Comparison of ENCODE assay signal across 1 cellular context in the genomic region with DNA sequence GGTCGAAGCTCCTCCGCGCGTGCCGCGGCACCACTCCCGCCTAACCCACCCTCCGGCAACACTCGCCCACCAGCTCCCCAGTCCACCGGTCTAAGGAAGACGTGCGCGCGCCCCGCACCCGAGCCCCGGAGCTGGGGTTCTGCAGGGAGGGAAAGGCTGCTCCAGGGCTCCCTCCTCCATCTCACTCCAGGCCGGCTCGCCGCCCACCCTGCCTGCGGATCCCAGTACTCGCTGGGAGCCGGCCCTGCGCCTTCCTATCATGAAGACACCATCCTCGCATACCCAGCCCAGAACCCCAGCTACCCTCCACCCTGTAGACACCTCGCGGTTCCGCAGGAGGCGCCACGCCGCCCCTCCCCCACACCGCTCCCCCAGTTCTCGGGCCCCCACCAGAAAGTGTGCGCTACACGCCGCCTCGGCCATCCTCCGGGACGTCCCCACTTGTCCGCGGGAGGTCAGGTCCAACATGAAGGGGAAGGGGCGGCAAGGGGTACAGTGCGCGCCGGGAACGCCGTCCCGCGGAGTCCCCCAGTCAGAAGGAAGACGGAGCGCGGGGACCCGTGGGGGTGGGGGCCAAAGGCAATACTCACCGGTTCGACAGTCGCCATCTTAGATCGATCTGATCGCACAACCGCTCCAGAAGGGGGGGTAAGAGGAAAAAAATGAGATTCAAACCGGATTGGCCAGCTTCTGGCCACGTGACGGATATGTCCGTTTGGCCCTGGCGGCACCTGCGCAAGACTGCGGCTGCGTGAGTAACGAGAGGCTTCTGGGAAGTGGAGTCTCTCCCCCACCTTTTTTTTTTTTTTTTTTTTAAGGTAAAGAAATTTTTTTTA.
TF ChIP-seq lines count a peak whose summit lies in the region.

A gene with protein sequence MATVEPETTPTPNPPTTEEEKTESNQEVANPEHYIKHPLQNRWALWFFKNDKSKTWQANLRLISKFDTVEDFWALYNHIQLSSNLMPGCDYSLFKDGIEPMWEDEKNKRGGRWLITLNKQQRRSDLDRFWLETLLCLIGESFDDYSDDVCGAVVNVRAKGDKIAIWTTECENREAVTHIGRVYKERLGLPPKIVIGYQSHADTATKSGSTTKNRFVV (minus strand): TSS at position 629 of the 836 bp plus-strand sequence. CDS start 21 bp downstream, at position 608.

TF ChIP-seq in HepG2, 621 proteins besides CTCF, POLR2A, EP300 and RAD21 (continued from another document and continues in another):
- TF ChIP-seq, protein P1, sequence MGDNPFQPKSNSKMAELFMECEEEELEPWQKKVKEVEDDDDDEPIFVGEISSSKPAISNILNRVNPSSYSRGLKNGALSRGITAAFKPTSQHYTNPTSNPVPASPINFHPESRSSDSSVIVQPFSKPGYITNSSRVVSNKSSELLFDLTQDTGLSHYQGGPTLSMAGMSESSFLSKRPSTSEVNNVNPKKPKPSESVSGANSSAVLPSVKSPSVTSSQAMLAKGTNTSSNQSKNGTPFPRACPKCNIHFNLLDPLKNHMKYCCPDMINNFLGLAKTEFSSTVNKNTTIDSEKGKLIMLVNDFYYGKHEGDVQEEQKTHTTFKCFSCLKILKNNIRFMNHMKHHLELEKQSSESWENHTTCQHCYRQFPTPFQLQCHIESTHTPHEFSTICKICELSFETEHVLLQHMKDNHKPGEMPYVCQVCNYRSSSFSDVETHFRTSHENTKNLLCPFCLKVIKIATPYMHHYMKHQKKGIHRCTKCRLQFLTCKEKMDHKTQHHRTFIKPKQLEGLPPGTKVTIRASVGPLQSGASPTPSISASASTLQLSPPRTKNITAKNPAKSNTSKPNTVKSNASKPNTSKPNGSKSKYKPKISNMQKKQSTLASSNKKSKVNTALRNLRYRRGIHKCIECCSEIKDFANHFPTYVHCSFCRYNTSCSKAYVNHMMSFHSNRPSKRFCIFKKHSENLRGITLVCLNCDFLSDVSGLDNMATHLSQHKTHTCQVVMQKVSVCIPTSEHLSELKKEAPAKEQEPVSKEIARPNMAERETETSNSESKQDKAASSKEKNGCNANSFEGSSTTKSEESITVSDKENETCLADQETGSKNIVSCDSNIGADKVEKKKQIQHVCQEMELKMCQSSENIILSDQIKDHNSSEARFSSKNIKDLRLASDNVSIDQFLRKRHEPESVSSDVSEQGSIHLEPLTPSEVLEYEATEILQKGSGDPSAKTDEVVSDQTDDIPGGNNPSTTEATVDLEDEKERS (CRISPR knock-in tag; IDR thresholded peaks at IDR 0.05) = peak; percentile 86; the same call in 1 of the 2 replicates
- TF ChIP-seq RORA (CRISPR knock-in tag; IDR thresholded peaks at IDR 0.05) (no peak), CBX1 (IDR thresholded peaks at IDR 0.05; ENCODE audit: low read depth) (no peak), SRSF4 (IDR thresholded peaks at IDR 0.05; ENCODE audit: low read depth, low read length, poor library complexity, severe bottlenecking) (no peak), KDM1A (CRISPR knock-in tag; IDR thresholded peaks at IDR 0.05) (no peak), ZNF124 (CRISPR knock-in tag; IDR thresholded peaks at IDR 0.05) (no peak), ZNF737 (CRISPR knock-in tag; IDR thresholded peaks at IDR 0.05; ENCODE audit: borderline replicate concordance) (peak; percentile 78; the same call in 1 of the 2 replicates), ZNF547 (CRISPR knock-in tag; IDR thresholded peaks at IDR 0.05) (0 out of 2 replicates have a peak, but pooled peaks have one; percentile 66), HMG20B (CRISPR knock-in tag; conservative IDR thresholded peaks at IDR 0.05) (no peak), SMARCC2 (IDR thresholded peaks at IDR 0.05) (no peak), ZNF567 (CRISPR knock-in tag; IDR thresholded peaks at IDR 0.05; ENCODE audit: borderline replicate concordance) (no peak; the same call in 1 of the 2 replicates), ZNF235 (CRISPR knock-in tag; IDR thresholded peaks at IDR 0.05; ENCODE audit: borderline replicate concordance) (no peak), TSC22D2 (CRISPR knock-in tag; IDR thresholded peaks at IDR 0.05; ENCODE audit: borderline replicate concordance) (no peak), KDM5B (CRISPR knock-in tag; IDR thresholded peaks at IDR 0.05; ENCODE audit: borderline replicate concordance) (0 out of 2 replicates have a peak, but pooled peaks have one; percentile 25), ZNF225 (CRISPR knock-in tag; IDR thresholded peaks at IDR 0.05) (no peak), ZNF20 (CRISPR knock-in tag; IDR thresholded peaks at IDR 0.05) (no peak), RBM39 (IDR thresholded peaks at IDR 0.05; ENCODE audit: low read depth, low read length, poor library complexity, severe bottlenecking) (peak; percentile 50), EED (CRISPR knock-in tag; IDR thresholded peaks at IDR 0.05) (0 out of 2 replicates have a peak, but pooled peaks have one; percentile 17), SP5 (CRISPR knock-in tag; IDR thresholded peaks at IDR 0.05; ENCODE audit: borderline replicate concordance, low read depth) (no peak; the same call in 1 of the 2 replicates), KDM3A (CRISPR knock-in tag; IDR thresholded peaks at IDR 0.05; ENCODE audit: low read depth) (0 out of 2 replicates have a peak, but pooled peaks have one; percentile 1), ZNF274 (CRISPR knock-in tag; IDR thresholded peaks at IDR 0.05) (no peak)
- TF ChIP-seq, protein P2, sequence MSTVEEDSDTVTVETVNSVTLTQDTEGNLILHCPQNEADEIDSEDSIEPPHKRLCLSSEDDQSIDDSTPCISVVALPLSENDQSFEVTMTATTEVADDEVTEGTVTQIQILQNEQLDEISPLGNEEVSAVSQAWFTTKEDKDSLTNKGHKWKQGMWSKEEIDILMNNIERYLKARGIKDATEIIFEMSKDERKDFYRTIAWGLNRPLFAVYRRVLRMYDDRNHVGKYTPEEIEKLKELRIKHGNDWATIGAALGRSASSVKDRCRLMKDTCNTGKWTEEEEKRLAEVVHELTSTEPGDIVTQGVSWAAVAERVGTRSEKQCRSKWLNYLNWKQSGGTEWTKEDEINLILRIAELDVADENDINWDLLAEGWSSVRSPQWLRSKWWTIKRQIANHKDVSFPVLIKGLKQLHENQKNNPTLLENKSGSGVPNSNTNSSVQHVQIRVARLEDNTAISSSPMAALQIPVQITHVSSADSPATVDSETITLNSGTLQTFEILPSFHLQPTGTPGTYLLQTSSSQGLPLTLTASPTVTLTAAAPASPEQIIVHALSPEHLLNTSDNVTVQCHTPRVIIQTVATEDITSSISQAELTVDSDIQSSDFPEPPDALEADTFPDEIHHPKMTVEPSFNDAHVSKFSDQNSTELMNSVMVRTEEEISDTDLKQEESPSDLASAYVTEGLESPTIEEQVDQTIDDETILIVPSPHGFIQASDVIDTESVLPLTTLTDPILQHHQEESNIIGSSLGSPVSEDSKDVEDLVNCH (CRISPR knock-in tag; IDR thresholded peaks at IDR 0.05) = no peak; the same call in 1 of the 2 replicates
- TF ChIP-seq, protein P3, sequence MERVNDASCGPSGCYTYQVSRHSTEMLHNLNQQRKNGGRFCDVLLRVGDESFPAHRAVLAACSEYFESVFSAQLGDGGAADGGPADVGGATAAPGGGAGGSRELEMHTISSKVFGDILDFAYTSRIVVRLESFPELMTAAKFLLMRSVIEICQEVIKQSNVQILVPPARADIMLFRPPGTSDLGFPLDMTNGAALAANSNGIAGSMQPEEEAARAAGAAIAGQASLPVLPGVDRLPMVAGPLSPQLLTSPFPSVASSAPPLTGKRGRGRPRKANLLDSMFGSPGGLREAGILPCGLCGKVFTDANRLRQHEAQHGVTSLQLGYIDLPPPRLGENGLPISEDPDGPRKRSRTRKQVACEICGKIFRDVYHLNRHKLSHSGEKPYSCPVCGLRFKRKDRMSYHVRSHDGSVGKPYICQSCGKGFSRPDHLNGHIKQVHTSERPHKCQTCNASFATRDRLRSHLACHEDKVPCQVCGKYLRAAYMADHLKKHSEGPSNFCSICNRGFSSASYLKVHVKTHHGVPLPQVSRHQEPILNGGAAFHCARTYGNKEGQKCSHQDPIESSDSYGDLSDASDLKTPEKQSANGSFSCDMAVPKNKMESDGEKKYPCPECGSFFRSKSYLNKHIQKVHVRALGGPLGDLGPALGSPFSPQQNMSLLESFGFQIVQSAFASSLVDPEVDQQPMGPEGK (CRISPR knock-in tag; IDR thresholded peaks at IDR 0.05) = peak; percentile 98
- TF ChIP-seq, protein P4, sequence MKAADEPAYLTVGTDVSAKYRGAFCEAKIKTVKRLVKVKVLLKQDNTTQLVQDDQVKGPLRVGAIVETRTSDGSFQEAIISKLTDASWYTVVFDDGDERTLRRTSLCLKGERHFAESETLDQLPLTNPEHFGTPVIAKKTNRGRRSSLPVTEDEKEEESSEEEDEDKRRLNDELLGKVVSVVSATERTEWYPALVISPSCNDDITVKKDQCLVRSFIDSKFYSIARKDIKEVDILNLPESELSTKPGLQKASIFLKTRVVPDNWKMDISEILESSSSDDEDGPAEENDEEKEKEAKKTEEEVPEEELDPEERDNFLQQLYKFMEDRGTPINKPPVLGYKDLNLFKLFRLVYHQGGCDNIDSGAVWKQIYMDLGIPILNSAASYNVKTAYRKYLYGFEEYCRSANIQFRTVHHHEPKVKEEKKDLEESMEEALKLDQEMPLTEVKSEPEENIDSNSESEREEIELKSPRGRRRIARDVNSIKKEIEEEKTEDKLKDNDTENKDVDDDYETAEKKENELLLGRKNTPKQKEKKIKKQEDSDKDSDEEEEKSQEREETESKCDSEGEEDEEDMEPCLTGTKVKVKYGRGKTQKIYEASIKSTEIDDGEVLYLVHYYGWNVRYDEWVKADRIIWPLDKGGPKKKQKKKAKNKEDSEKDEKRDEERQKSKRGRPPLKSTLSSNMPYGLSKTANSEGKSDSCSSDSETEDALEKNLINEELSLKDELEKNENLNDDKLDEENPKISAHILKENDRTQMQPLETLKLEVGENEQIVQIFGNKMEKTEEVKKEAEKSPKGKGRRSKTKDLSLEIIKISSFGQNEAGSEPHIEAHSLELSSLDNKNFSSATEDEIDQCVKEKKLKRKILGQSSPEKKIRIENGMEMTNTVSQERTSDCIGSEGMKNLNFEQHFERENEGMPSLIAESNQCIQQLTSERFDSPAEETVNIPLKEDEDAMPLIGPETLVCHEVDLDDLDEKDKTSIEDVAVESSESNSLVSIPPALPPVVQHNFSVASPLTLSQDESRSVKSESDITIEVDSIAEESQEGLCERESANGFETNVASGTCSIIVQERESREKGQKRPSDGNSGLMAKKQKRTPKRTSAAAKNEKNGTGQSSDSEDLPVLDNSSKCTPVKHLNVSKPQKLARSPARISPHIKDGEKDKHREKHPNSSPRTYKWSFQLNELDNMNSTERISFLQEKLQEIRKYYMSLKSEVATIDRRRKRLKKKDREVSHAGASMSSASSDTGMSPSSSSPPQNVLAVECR (CRISPR knock-in tag; IDR thresholded peaks at IDR 0.05; ENCODE audit: borderline replicate concordance) = peak; percentile 69
- TF ChIP-seq, protein P5, sequence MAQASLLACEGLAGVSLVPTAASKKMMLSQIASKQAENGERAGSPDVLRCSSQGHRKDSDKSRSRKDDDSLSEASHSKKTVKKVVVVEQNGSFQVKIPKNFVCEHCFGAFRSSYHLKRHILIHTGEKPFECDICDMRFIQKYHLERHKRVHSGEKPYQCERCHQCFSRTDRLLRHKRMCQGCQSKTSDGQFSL (CRISPR knock-in tag; IDR thresholded peaks at IDR 0.05) = peak; percentile 40; the same call in 1 of the 2 replicates
- TF ChIP-seq, protein P6, sequence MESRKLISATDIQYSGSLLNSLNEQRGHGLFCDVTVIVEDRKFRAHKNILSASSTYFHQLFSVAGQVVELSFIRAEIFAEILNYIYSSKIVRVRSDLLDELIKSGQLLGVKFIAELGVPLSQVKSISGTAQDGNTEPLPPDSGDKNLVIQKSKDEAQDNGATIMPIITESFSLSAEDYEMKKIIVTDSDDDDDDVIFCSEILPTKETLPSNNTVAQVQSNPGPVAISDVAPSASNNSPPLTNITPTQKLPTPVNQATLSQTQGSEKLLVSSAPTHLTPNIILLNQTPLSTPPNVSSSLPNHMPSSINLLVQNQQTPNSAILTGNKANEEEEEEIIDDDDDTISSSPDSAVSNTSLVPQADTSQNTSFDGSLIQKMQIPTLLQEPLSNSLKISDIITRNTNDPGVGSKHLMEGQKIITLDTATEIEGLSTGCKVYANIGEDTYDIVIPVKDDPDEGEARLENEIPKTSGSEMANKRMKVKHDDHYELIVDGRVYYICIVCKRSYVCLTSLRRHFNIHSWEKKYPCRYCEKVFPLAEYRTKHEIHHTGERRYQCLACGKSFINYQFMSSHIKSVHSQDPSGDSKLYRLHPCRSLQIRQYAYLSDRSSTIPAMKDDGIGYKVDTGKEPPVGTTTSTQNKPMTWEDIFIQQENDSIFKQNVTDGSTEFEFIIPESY (CRISPR knock-in tag; IDR thresholded peaks at IDR 0.05) = no peak
- TF ChIP-seq, protein P7, sequence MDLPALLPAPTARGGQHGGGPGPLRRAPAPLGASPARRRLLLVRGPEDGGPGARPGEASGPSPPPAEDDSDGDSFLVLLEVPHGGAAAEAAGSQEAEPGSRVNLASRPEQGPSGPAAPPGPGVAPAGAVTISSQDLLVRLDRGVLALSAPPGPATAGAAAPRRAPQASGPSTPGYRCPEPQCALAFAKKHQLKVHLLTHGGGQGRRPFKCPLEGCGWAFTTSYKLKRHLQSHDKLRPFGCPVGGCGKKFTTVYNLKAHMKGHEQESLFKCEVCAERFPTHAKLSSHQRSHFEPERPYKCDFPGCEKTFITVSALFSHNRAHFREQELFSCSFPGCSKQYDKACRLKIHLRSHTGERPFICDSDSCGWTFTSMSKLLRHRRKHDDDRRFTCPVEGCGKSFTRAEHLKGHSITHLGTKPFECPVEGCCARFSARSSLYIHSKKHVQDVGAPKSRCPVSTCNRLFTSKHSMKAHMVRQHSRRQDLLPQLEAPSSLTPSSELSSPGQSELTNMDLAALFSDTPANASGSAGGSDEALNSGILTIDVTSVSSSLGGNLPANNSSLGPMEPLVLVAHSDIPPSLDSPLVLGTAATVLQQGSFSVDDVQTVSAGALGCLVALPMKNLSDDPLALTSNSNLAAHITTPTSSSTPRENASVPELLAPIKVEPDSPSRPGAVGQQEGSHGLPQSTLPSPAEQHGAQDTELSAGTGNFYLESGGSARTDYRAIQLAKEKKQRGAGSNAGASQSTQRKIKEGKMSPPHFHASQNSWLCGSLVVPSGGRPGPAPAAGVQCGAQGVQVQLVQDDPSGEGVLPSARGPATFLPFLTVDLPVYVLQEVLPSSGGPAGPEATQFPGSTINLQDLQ (CRISPR knock-in tag; IDR thresholded peaks at IDR 0.05) = no peak; the same call in none of the 2 replicates
- TF ChIP-seq, protein P8, sequence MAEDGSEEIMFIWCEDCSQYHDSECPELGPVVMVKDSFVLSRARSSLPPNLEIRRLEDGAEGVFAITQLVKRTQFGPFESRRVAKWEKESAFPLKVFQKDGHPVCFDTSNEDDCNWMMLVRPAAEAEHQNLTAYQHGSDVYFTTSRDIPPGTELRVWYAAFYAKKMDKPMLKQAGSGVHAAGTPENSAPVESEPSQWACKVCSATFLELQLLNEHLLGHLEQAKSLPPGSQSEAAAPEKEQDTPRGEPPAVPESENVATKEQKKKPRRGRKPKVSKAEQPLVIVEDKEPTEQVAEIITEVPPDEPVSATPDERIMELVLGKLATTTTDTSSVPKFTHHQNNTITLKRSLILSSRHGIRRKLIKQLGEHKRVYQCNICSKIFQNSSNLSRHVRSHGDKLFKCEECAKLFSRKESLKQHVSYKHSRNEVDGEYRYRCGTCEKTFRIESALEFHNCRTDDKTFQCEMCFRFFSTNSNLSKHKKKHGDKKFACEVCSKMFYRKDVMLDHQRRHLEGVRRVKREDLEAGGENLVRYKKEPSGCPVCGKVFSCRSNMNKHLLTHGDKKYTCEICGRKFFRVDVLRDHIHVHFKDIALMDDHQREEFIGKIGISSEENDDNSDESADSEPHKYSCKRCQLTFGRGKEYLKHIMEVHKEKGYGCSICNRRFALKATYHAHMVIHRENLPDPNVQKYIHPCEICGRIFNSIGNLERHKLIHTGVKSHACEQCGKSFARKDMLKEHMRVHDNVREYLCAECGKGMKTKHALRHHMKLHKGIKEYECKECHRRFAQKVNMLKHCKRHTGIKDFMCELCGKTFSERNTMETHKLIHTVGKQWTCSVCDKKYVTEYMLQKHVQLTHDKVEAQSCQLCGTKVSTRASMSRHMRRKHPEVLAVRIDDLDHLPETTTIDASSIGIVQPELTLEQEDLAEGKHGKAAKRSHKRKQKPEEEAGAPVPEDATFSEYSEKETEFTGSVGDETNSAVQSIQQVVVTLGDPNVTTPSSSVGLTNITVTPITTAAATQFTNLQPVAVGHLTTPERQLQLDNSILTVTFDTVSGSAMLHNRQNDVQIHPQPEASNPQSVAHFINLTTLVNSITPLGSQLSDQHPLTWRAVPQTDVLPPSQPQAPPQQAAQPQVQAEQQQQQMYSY (CRISPR knock-in tag; IDR thresholded peaks at IDR 0.05) = no peak
